Comparison of ENCODE assay signal across 1 cellular context in genomic region chr6:73642530-73642929, GRCh38.
TF ChIP-seq lines count a peak whose summit lies in the region.

No MANE protein-coding gene starts in this region.

TF ChIP-seq in HEK293, 187 proteins besides CTCF, POLR2A, EP300 and RAD21 (continued from another document):
- 0 out of 2 replicates have a peak, but pooled peaks have one; percentile 47 for TF ChIP-seq BCL11B (tag by site-specific recombination; IDR thresholded peaks at IDR 0.05; ENCODE audit: low read depth)
- TF ChIP-seq TCF7L2 (IDR thresholded peaks at IDR 0.05; ENCODE audit: borderline replicate concordance, low read depth, low read length): no peak
- no peak for TF ChIP-seq ZNF488 (tag by site-specific recombination; IDR thresholded peaks at IDR 0.05)
- TF ChIP-seq SALL2 (tag by site-specific recombination; IDR thresholded peaks at IDR 0.05; ENCODE audit: borderline replicate concordance): no peak
- no peak for TF ChIP-seq BCL6B (tag by site-specific recombination; IDR thresholded peaks at IDR 0.05)
- TF ChIP-seq ZNF549 (tag by site-specific recombination; IDR thresholded peaks at IDR 0.05): no peak
- TF ChIP-seq ZNF23 (tag by site-specific recombination; IDR thresholded peaks at IDR 0.05; ENCODE audit: borderline replicate concordance): no peak
- TF ChIP-seq ZNF426 (tag by site-specific recombination; IDR thresholded peaks at IDR 0.05): no peak
- TF ChIP-seq MYNN (tag by site-specific recombination; IDR thresholded peaks at IDR 0.05; ENCODE audit: borderline replicate concordance): no peak
- TF ChIP-seq ATF2 (tag by site-specific recombination; IDR thresholded peaks at IDR 0.05; ENCODE audit: low read depth): no peak
- TF ChIP-seq ZNF707 (tag by site-specific recombination; IDR thresholded peaks at IDR 0.05): no peak
- TF ChIP-seq ZNF433 (tag by site-specific recombination; IDR thresholded peaks at IDR 0.05; ENCODE audit: low read depth): no peak
- no peak for TF ChIP-seq GLIS2 (tag by site-specific recombination; IDR thresholded peaks at IDR 0.05)
- no peak for TF ChIP-seq ZNF175 (tag by site-specific recombination; IDR thresholded peaks at IDR 0.05)
- no peak for TF ChIP-seq ZNF157 (tag by site-specific recombination; IDR thresholded peaks at IDR 0.05)
- TF ChIP-seq IKZF3 (tag by site-specific recombination; IDR thresholded peaks at IDR 0.05): no peak
- no peak for TF ChIP-seq ZSCAN5A (tag by site-specific recombination; IDR thresholded peaks at IDR 0.05)
- TF ChIP-seq ZNF449 (tag by site-specific recombination; IDR thresholded peaks at IDR 0.05): no peak
- TF ChIP-seq SCRT1 (tag by site-specific recombination; IDR thresholded peaks at IDR 0.05; ENCODE audit: borderline replicate concordance): no peak
- TF ChIP-seq PRDM10 (tag by site-specific recombination; IDR thresholded peaks at IDR 0.05): no peak
- no peak for TF ChIP-seq ZNF626 (tag by site-specific recombination; IDR thresholded peaks at IDR 0.05)
- TF ChIP-seq ZNF510 (tag by site-specific recombination; IDR thresholded peaks at IDR 0.05; ENCODE audit: insufficient replicate concordance): no peak
- no peak for TF ChIP-seq ZNF362 (tag by site-specific recombination; IDR thresholded peaks at IDR 0.05)
- TF ChIP-seq ZNF280C (tag by site-specific recombination; IDR thresholded peaks at IDR 0.05): no peak
- TF ChIP-seq ZNF514 (tag by site-specific recombination; IDR thresholded peaks at IDR 0.05): no peak
- TF ChIP-seq ZNF791 (tag by site-specific recombination; IDR thresholded peaks at IDR 0.05): no peak
- TF ChIP-seq ZNF174 (tag by site-specific recombination; IDR thresholded peaks at IDR 0.05): no peak
- no peak for TF ChIP-seq ZBTB11 (tag by site-specific recombination; conservative IDR thresholded peaks at IDR 0.05; ENCODE audit: low read depth)
- TF ChIP-seq ZNF19 (tag by site-specific recombination; IDR thresholded peaks at IDR 0.05; ENCODE audit: low read depth): no peak
- no peak for TF ChIP-seq RBAK (tag by site-specific recombination; IDR thresholded peaks at IDR 0.05)
- no peak for TF ChIP-seq KLF9 (tag by site-specific recombination; IDR thresholded peaks at IDR 0.05; ENCODE audit: low read depth)
- peak; percentile 58 for TF ChIP-seq FEZF1 (tag by site-specific recombination; IDR thresholded peaks at IDR 0.05)
- TF ChIP-seq ZNF513 (tag by site-specific recombination; IDR thresholded peaks at IDR 0.05): no peak
- TF ChIP-seq ZNF112 (tag by site-specific recombination; IDR thresholded peaks at IDR 0.05): no peak
- no peak for TF ChIP-seq ZNF501 (tag by site-specific recombination; IDR thresholded peaks at IDR 0.05)
- no peak for TF ChIP-seq ZNF664 (tag by site-specific recombination; IDR thresholded peaks at IDR 0.05)
